ENCODE assay signal across 1 cellular context in genomic region chr11:69352715-69353325, GRCh38.
TF ChIP-seq lines count a peak whose summit lies in the region.

No MANE protein-coding gene starts in this region.

TF ChIP-seq in SK-N-SH treated with all-trans-retinoic acid at 6 μM for 48 hours, 23 proteins besides CTCF, POLR2A, EP300 and RAD21 (continued from another document):
- no peak for TF ChIP-seq SNAI2 (CRISPR knock-in tag; IDR thresholded peaks at IDR 0.05)
- TF ChIP-seq TCF4 (CRISPR knock-in tag; IDR thresholded peaks at IDR 0.05; ENCODE audit: borderline replicate concordance): no peak
TF ChIP-seq in SK-N-SH treated with all-trans-retinoic acid at 6 μM for 48 hours: peak in this region for 0.
